28 cellular contexts compared by ENCODE assay signal in genomic region chr20:52152921-52153320, GRCh38.
"Had no signal": no experiment of that assay in that cellular context is flagged by ENCODE, and none has a peak within 500 bp of the region (broad histone marks: within the 10 kb centered on the region; RNA-seq: fewer than 3 reads in every experiment).

No MANE protein-coding gene starts in this region.

- DNase-seq: stimulated activated CD4-positive, alpha-beta T cell treated with anti-CD3 and anti-CD28 coated beads, Interleukin-4, amount 100 ng/mL, for 1 hour; stimulated activated CD4-positive, alpha-beta T cell treated with anti-CD3 and anti-CD28 coated beads, Interleukin-4, amount 100 ng/mL, for 24 hours; stimulated activated CD4-positive, alpha-beta T cell treated with anti-CD3 and anti-CD28 coated beads, Interleukin-4, amount 100 ng/mL, for 4 hours; stimulated activated CD8-positive, alpha-beta memory T cell treated with anti-CD3 and anti-CD28 coated beads, Interleukin-4, amount 100 ng/mL, for 48 hours; stimulated activated naive B cell treated with anti-CD40 and anti-IgM and Interleukin-4, amounts not matched to agents 10 μg/mL and 1 μg/mL and 100 μg/mL, for 72 hours; stimulated activated naive CD4-positive, alpha-beta T cell; stimulated activated naive CD4-positive, alpha-beta T cell treated with Interleukin-2 at 50 U/mL for 16 hours; stimulated activated naive CD8-positive, alpha-beta T cell treated with anti-CD3 and anti-CD28 coated beads, Interleukin-15, amount 100 ng/mL, for 72 hours; stimulated activated naive CD8-positive, alpha-beta T cell treated with anti-CD3 and anti-CD28 coated beads, Interleukin-15, Interleukin-2, amounts not matched to agents 100 U/mL and 50 U/mL, for 24 hours; stomach; substantia nigra; testis; thyroid gland; tibial artery; transverse colon; trophoblast cell; upper lobe of right lung; uterus had no signal

- H3K27me3 Mint-ChIP-seq: stimulated activated memory B cell treated with anti-CD40 and anti-IgM and Interleukin-4, amounts not matched to agents 10 μg/mL and 1 μg/mL and 100 μg/mL, for 72 hours; stimulated activated naive B cell treated with anti-CD40 and anti-IgM and Interleukin-4, amounts not matched to agents 10 μg/mL and 1 μg/mL and 100 μg/mL, for 72 hours; stimulated activated naive CD8-positive, alpha-beta T cell treated with anti-CD3 and anti-CD28 coated beads, Interleukin-15, amount 100 ng/mL, for 72 hours; stimulated activated naive CD8-positive, alpha-beta T cell treated with anti-CD3 and anti-CD28 coated beads, Interleukin-15, Interleukin-2, amounts not matched to agents 100 ng/mL and 50 ng/mL, for 24 hours; type B pancreatic cell had no signal

- FAIRE-seq: urothelium cell line had no signal

- H3K27ac Mint-ChIP-seq: stimulated activated effector memory CD8-positive, alpha-beta T cell treated with anti-CD3 and anti-CD28 coated beads, Interleukin-12 subunit alpha, Interleukin-12 subunit beta, amount 100 ng/mL, for 72 hours; stimulated activated memory B cell treated with anti-CD40 and anti-IgM and Interleukin-4, amounts not matched to agents 10 μg/mL and 1 μg/mL and 100 μg/mL, for 72 hours; stimulated activated naive B cell treated with anti-CD40 and anti-IgM and Interleukin-4, amounts not matched to agents 10 μg/mL and 1 μg/mL and 100 μg/mL, for 72 hours; stimulated activated naive CD8-positive, alpha-beta T cell treated with anti-CD3 and anti-CD28 coated beads, Interleukin-15, amount 100 ng/mL, for 72 hours; stimulated activated naive CD8-positive, alpha-beta T cell treated with anti-CD3 and anti-CD28 coated beads, Interleukin-15, Interleukin-2, amounts not matched to agents 100 ng/mL and 50 ng/mL, for 24 hours; type B pancreatic cell had no signal

- H3K27me3 ChIP-seq: stomach, suprapubic skin, testis, thyroid gland, tibial artery, tibial nerve, transverse colon, upper lobe of left lung, upper lobe of right lung, uterus, vagina had no signal

- H3K9me3 ChIP-seq: suprapubic skin, testis, thyroid gland, tibial artery, transverse colon, upper lobe of right lung, uterus, vagina had no signal

- H3K4me1 Mint-ChIP-seq: stimulated activated effector memory CD8-positive, alpha-beta T cell treated with anti-CD3 and anti-CD28 coated beads, Interleukin-12 subunit alpha, Interleukin-12 subunit beta, amount 100 ng/mL, for 72 hours; stimulated activated memory B cell treated with anti-CD40 and anti-IgM and Interleukin-4, amounts not matched to agents 10 μg/mL and 1 μg/mL and 100 μg/mL, for 72 hours; stimulated activated naive B cell treated with anti-CD40 and anti-IgM and Interleukin-4, amounts not matched to agents 10 μg/mL and 1 μg/mL and 100 μg/mL, for 72 hours; stimulated activated naive CD8-positive, alpha-beta T cell treated with anti-CD3 and anti-CD28 coated beads, Interleukin-15, amount 100 ng/mL, for 72 hours had no signal

- ATAC-seq: stimulated activated effector memory CD8-positive, alpha-beta T cell treated with anti-CD3 and anti-CD28 coated beads, Interleukin-12 subunit alpha, Interleukin-12 subunit beta, amount 100 ng/mL, for 72 hours; stimulated activated memory B cell treated with anti-CD40 and anti-IgM and Interleukin-4, amounts not matched to agents 10 μg/mL and 1 μg/mL and 100 μg/mL, for 72 hours; stimulated activated naive B cell treated with anti-CD40 and anti-IgM and Interleukin-4, amounts not matched to agents 10 μg/mL and 1 μg/mL and 100 μg/mL, for 72 hours; stimulated activated naive CD8-positive, alpha-beta T cell treated with anti-CD3 and anti-CD28 coated beads, Interleukin-15, amount 100 ng/mL, for 72 hours; stimulated activated naive CD8-positive, alpha-beta T cell treated with anti-CD3 and anti-CD28 coated beads, Interleukin-15, Interleukin-2, amounts not matched to agents 100 U/mL and 50 U/mL, for 24 hours had no signal

- H3K4me1 ChIP-seq: stomach, suprapubic skin, testis, thyroid gland, tibial artery, tibial nerve, transverse colon, upper lobe of left lung, upper lobe of right lung, uterus, vagina had no signal

- H3K9me3 Mint-ChIP-seq: stimulated activated effector memory CD8-positive, alpha-beta T cell treated with anti-CD3 and anti-CD28 coated beads, Interleukin-12 subunit alpha, Interleukin-12 subunit beta, amount 100 ng/mL, for 72 hours; stimulated activated naive B cell treated with anti-CD40 and anti-IgM and Interleukin-4, amounts not matched to agents 10 μg/mL and 1 μg/mL and 100 μg/mL, for 72 hours; stimulated activated naive CD8-positive, alpha-beta T cell treated with anti-CD3 and anti-CD28 coated beads, Interleukin-15, amount 100 ng/mL, for 72 hours; stimulated activated naive CD8-positive, alpha-beta T cell treated with anti-CD3 and anti-CD28 coated beads, Interleukin-15, Interleukin-2, amounts not matched to agents 100 ng/mL and 50 ng/mL, for 24 hours; type B pancreatic cell had no signal

- H3K36me3 ChIP-seq: uterus had no signal

- H3K4me3 Mint-ChIP-seq: stimulated activated effector memory CD8-positive, alpha-beta T cell treated with anti-CD3 and anti-CD28 coated beads, Interleukin-12 subunit alpha, Interleukin-12 subunit beta, amount 100 ng/mL, for 72 hours; stimulated activated memory B cell treated with anti-CD40 and anti-IgM and Interleukin-4, amounts not matched to agents 10 μg/mL and 1 μg/mL and 100 μg/mL, for 72 hours; stimulated activated naive B cell treated with anti-CD40 and anti-IgM and Interleukin-4, amounts not matched to agents 10 μg/mL and 1 μg/mL and 100 μg/mL, for 72 hours; stimulated activated naive CD8-positive, alpha-beta T cell treated with anti-CD3 and anti-CD28 coated beads, Interleukin-15, amount 100 ng/mL, for 72 hours; stimulated activated naive CD8-positive, alpha-beta T cell treated with anti-CD3 and anti-CD28 coated beads, Interleukin-15, Interleukin-2, amounts not matched to agents 100 ng/mL and 50 ng/mL, for 24 hours; type B pancreatic cell had no signal

- H3K27ac ChIP-seq: stomach, suprapubic skin, testis, thoracic aorta, thyroid gland, tibial artery, tibial nerve, transverse colon, upper lobe of left lung, upper lobe of right lung, uterus, vagina had no signal

- H3K4me3 ChIP-seq: stomach, suprapubic skin, testis, thoracic aorta, thyroid gland, tibial artery, tibial nerve, transverse colon, upper lobe of left lung, upper lobe of right lung, uterus, vagina had no signal
